ENCODE assay signal across 1 cellular context in the genomic region with DNA sequence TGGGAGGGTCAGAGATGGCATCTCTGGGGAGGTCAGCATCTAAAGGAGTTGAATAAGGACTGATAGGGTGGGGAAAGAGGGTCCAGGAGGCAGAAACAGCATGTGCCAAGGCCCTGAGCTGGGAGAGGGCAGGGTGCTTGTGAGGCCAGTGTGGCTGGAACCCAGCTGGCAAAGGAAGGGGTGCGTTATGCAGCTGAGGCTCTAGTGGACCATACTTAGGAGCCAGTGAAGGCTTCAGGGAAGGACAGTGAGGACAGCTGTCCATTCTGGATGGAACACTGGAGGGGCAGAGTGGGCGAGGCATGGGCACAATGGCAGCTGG.
TF ChIP-seq lines count a peak whose summit lies in the region.

No MANE protein-coding gene starts in this region.

TF ChIP-seq in SK-N-SH treated with all-trans-retinoic acid at 6 μM for 48 hours, 23 proteins besides CTCF, POLR2A, EP300 and RAD21 (continued from another document):
- no peak for TF ChIP-seq CREB5 (CRISPR knock-in tag; IDR thresholded peaks at IDR 0.05; ENCODE audit: low read depth)
- TF ChIP-seq ESRRG (CRISPR knock-in tag; IDR thresholded peaks at IDR 0.05), result no peak
- TF ChIP-seq GLIS3 (CRISPR knock-in tag; IDR thresholded peaks at IDR 0.05), result no peak
- TF ChIP-seq ISL1 (CRISPR knock-in tag; IDR thresholded peaks at IDR 0.05), result no peak
- no peak for TF ChIP-seq ZNF8 (CRISPR knock-in tag; IDR thresholded peaks at IDR 0.05)
- TF ChIP-seq ZFP30 (CRISPR knock-in tag; IDR thresholded peaks at IDR 0.05), result no peak
- no peak for TF ChIP-seq ZNF70 (CRISPR knock-in tag; IDR thresholded peaks at IDR 0.05)
- no peak for TF ChIP-seq ZNF565 (CRISPR knock-in tag; conservative IDR thresholded peaks at IDR 0.05; ENCODE audit: low read depth)
- no peak for TF ChIP-seq RARB (CRISPR knock-in tag; IDR thresholded peaks at IDR 0.05)
- no peak for TF ChIP-seq TOX (CRISPR knock-in tag; IDR thresholded peaks at IDR 0.05; ENCODE audit: borderline replicate concordance)
- TF ChIP-seq PPARA (CRISPR knock-in tag; IDR thresholded peaks at IDR 0.05; ENCODE audit: borderline replicate concordance), result no peak
- no peak for TF ChIP-seq CSDC2 (CRISPR knock-in tag; IDR thresholded peaks at IDR 0.05)
- no peak for TF ChIP-seq POU6F1 (CRISPR knock-in tag; IDR thresholded peaks at IDR 0.05; ENCODE audit: borderline replicate concordance, low read depth)
- TF ChIP-seq ARNTL (CRISPR knock-in tag; IDR thresholded peaks at IDR 0.05; ENCODE audit: borderline replicate concordance, low read depth), result no peak
- TF ChIP-seq TCF4 (CRISPR knock-in tag; IDR thresholded peaks at IDR 0.05; ENCODE audit: borderline replicate concordance), result no peak
- TF ChIP-seq OSR1 (CRISPR knock-in tag; IDR thresholded peaks at IDR 0.05), result no peak
